Comparison of ENCODE assay signal across 20 cellular contexts in genomic region chr5:159345861-159346260, GRCh38. TPM values are rescaled to one million over a fixed set of nuclear protein-coding genes. Genes with fewer than 3 reads are reported as not detected.
"Had no signal": no experiment of that assay in that cellular context is flagged by ENCODE, and none has a peak within 500 bp of the region (broad histone marks: within the 10 kb centered on the region; RNA-seq: fewer than 3 reads in every experiment).

No MANE protein-coding gene starts in this region.

- ATAC-seq: activated CD8-positive, alpha-beta memory T cell treated with anti-CD3 and anti-CD28 coated beads, Interleukin-2, amount 10 ng/mL, durations not matched to agents 7 days and 5 days had no signal

- H3K4me3 Mint-ChIP-seq: activated CD8-positive, alpha-beta memory T cell treated with anti-CD3 and anti-CD28 coated beads, Interleukin-2, amount 10 ng/mL, durations not matched to agents 7 days and 5 days; activated naive CD8-positive, alpha-beta T cell; nephron; stimulated activated naive CD8-positive, alpha-beta T cell treated with anti-CD3 and anti-CD28 coated beads, Interleukin-15, Interleukin-2, amounts not matched to agents 100 ng/mL and 50 ng/mL, for 24 hours had no signal

- H3K27me3 Mint-ChIP-seq: activated naive CD8-positive, alpha-beta T cell had no signal

- H3K4me1 Mint-ChIP-seq: nephron had no signal

- DNase-seq: activated CD4-positive, alpha-beta T cell treated with anti-CD3 and anti-CD28 coated beads, Interleukin-2, amount 50 U/mL, for 4 hours; activated CD4-positive, CD25-positive, alpha-beta regulatory T cell treated with anti-CD3 and anti-CD28 coated beads, Interleukin-2, amount 50 U/mL, for 72 hours; activated CD8-positive, alpha-beta memory T cell treated with anti-CD3 and anti-CD28 coated beads, Interleukin-2, amount 10 ng/mL, durations not matched to agents 7 days and 5 days; dermis blood vessel endothelial cell; effector memory CD4-positive, alpha-beta T cell; islet precursor cell; stimulated activated CD4-positive, alpha-beta T cell treated with anti-CD3 and anti-CD28 coated beads, Interleukin-12 subunit alpha, Interleukin-12 subunit beta, amount 100 ng/mL, for 4 hours; stimulated activated CD4-positive, alpha-beta T cell treated with anti-CD3 and anti-CD28 coated beads, Interleukin-1b, Interleukin-23, amount 100 ng/mL, for 48 hours; T1000; transverse colon; uterus had no signal

- H3K27ac ChIP-seq: cardiac muscle cell, esophagus muscularis mucosa, prostate gland, right atrium auricular region, suprapubic skin, transverse colon, uterus had no signal

- H3K27ac Mint-ChIP-seq: activated CD8-positive, alpha-beta memory T cell treated with anti-CD3 and anti-CD28 coated beads, Interleukin-2, amount 10 ng/mL, durations not matched to agents 7 days and 5 days; activated naive CD8-positive, alpha-beta T cell; nephron; stimulated activated naive CD8-positive, alpha-beta T cell treated with anti-CD3 and anti-CD28 coated beads, Interleukin-15, Interleukin-2, amounts not matched to agents 100 ng/mL and 50 ng/mL, for 24 hours had no signal

RNA-seq across cellular contexts. Expression of gene IL12B, which starts 15.6 kb away (rescaled TPM):
- polyA plus RNA-seq: cardiac muscle cell, endothelial cell of umbilical vein had no signal
